In genomic region chr6:35663447-35664235, GRCh38 we compare ENCODE assay signal across 2 cellular contexts.
TF ChIP-seq lines count a peak whose summit lies in the region.

No MANE protein-coding gene starts in this region.

TF ChIP-seq in H1, 55 proteins besides CTCF, POLR2A, EP300 and RAD21:
- no peak for TF ChIP-seq RFX5 (IDR thresholded peaks at IDR 0.05; ENCODE audit: borderline replicate concordance, low read depth, low read length)
- TF ChIP-seq KDM1A (IDR thresholded peaks at IDR 0.05; ENCODE audit: borderline replicate concordance, low read length) = peak; percentile 91; the same call in 1 of the 2 replicates
- TF ChIP-seq HDAC2 (IDR thresholded peaks at IDR 0.05; ENCODE audit: borderline replicate concordance in 1 of 2, low read depth in 2 of 2, low read length in 2 of 2) = peak in 1 of 2 experiments; percentile 56; a peak in 1 of 4 replicates

TF ChIP-seq in neural cell, 6 proteins besides CTCF, POLR2A, EP300 and RAD21:
- peak; percentile 12 for TF ChIP-seq POLR2AphosphoS5 (IDR thresholded peaks at IDR 0.05)
- no peak for TF ChIP-seq MXI1 (conservative IDR thresholded peaks at IDR 0.05; ENCODE audit: poor library complexity, severe bottlenecking)
